In the genomic region with DNA sequence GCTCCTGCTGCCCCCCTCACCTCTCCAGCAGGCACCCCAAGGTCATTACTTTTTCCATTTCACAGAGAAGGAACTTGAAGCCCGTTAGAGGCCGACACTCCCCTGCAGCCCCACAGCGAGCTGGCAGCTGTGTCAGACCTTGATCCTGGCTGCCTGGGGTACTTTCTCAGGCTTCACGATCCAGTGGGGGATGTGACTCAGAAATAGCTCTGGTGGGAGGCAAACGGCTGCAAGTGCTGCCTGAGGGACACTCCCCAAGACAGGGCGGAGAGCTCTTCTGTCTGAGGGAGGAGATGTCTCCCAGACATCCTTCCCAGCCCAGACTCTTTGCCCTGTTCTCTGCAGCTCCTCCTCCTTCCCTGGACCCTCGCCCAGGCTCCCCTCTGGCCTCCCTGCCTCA, we compare ENCODE assay signal across 14 cellular contexts. TPM values are rescaled to one million over a fixed set of nuclear protein-coding genes. Genes with fewer than 3 reads are reported as not detected.
DNase-seq lines count a peak whose midpoint lies in the region; ATAC-seq and TF ChIP-seq lines count a peak whose summit lies in the region.
"Had no signal": no experiment of that assay in that cellular context is flagged by ENCODE, and none has a peak within 500 bp of the region (broad histone marks: within the 10 kb centered on the region; RNA-seq: fewer than 3 reads in every experiment).

No MANE protein-coding gene starts in this region.

- no peak overlapping the region for H3K27ac ChIP-seq in PC-3 (ENCODE audit: low read length)
- H3K27ac ChIP-seq in endodermal cell (ENCODE audit: low read depth, low read length), result no peak overlapping the region

- H3K9me3 ChIP-seq in PC-3 (ENCODE audit: low read length) (no peaks in the 10 kb centered on the region), endodermal cell (ENCODE audit: control insufficient read depth, low read length) (peaks cover 10% of the 10 kb centered on the region)

- peaks cover 4% of the 10 kb centered on the region for H3F3A ChIP-seq in PC-3 (ENCODE audit: low read length, unreplicated experiment)

- TF ChIP-seq CTCF in PC-3 (conservative IDR thresholded peaks at IDR 0.05; ENCODE audit: low read depth, low read length) (no peak), endodermal cell (conservative IDR thresholded peaks at IDR 0.05) (no peak), omental fat pad (IDR thresholded peaks at IDR 0.05) (no peak)
- TF ChIP-seq CTCF in activated CD8-positive, alpha-beta T cell treated with anti-CD3 and anti-CD28 coated beads for 36 hours (IDR thresholded peaks at IDR 0.05), result no peak

- peaks cover 18% of the 10 kb centered on the region for H3K9me3 Mint-ChIP-seq in endodermal cell
- peaks cover 2% of the 10 kb centered on the region for H3K9me3 Mint-ChIP-seq in activated CD8-positive, alpha-beta T cell treated with anti-CD3 and anti-CD28 coated beads for 36 hours
- peaks cover 0 to 6% of the 10 kb centered on the region in 2 donors for H3K9me3 Mint-ChIP-seq in stimulated activated naive CD8-positive, alpha-beta T cell treated with anti-CD3 and anti-CD28 coated beads, Interleukin-15, amount 100 ng/mL, for 72 hours

- H3K9ac ChIP-seq in PC-3 (ENCODE audit: low read length) (no peak overlapping the region), endodermal cell (ENCODE audit: extremely low read depth, low read length, poor library complexity, severe bottlenecking) (no peak overlapping the region)

- peak overlapping the region; percentile 4; the same call in 1 of the 2 replicates for H3K4me2 ChIP-seq in PC-3 (ENCODE audit: low read length)

- H3K4me1 ChIP-seq in PC-3 (ENCODE audit: insufficient read depth, low read length) (no peaks in the 10 kb centered on the region), endodermal cell (ENCODE audit: control insufficient read depth, insufficient read depth, low read length) (peaks cover 4% of the 10 kb centered on the region)

- no peaks in the 10 kb centered on the region for H3K79me2 ChIP-seq in PC-3 (ENCODE audit: low read length)

- DNase-seq in ELR (ENCODE audit: low read depth) (peak; percentile 91), PC-3 (peak; percentile 42), endodermal cell (peak; percentile 57), omental fat pad (ENCODE audit: low spot score) (no peak), NCI-H82 treated with DMSO at 0.1 percent for 48 hours (lab: John Stamatoyannopoulos, UW; ENCODE audit: unreplicated experiment) (no peak)
- DNase-seq in activated CD8-positive, alpha-beta T cell treated with anti-CD3 and anti-CD28 coated beads for 36 hours, result no peak
- DNase-seq in stimulated activated naive CD8-positive, alpha-beta T cell treated with anti-CD3 and anti-CD28 coated beads, Interleukin-15, amount 100 ng/mL, for 72 hours, result no peak
- no peak for DNase-seq in stimulated activated naive CD8-positive, alpha-beta T cell treated with anti-CD3 and anti-CD28 coated beads, Interleukin-15, Interleukin-2, amounts not matched to agents 100 U/mL and 50 U/mL, for 24 hours
- DNase-seq: activated CD4-positive, alpha-beta T cell treated with anti-CD3 and anti-CD28 coated beads, Interleukin-2, amount 50 U/mL, for 48 hours; left cardiac atrium had no signal

- peaks cover 8% of the 10 kb centered on the region for H3K4me1 Mint-ChIP-seq in endodermal cell
- H3K4me1 Mint-ChIP-seq in activated CD8-positive, alpha-beta T cell treated with anti-CD3 and anti-CD28 coated beads for 36 hours (ENCODE audit: low read depth), result no peaks in the 10 kb centered on the region
- no peaks in the 10 kb centered on the region for H3K4me1 Mint-ChIP-seq in stimulated activated naive CD8-positive, alpha-beta T cell treated with anti-CD3 and anti-CD28 coated beads, Interleukin-15, amount 100 ng/mL, for 72 hours
- H3K4me1 Mint-ChIP-seq: IgD-negative memory B cell had no signal

- BruUV-seq in PC-3 (replicated peaks; lab: Mats Ljungman, UMichigan), result no TSS peak

- peak overlapping the region; percentile 37; the same call in 1 of the 2 replicates for H2AFZ ChIP-seq in PC-3 (ENCODE audit: low read length)

- no peaks in the 10 kb centered on the region for H4K20me1 ChIP-seq in PC-3 (ENCODE audit: low read length)

- H3K36me3 ChIP-seq in PC-3 (ENCODE audit: low read depth, low read length), result no peaks in the 10 kb centered on the region
- no peaks in the 10 kb centered on the region for H3K36me3 ChIP-seq in endodermal cell (ENCODE audit: control insufficient read depth, insufficient read depth, low read length)

- H3K4me3 ChIP-seq in PC-3 (ENCODE audit: low read length) (no peak overlapping the region), endodermal cell (ENCODE audit: low read length) (no peak overlapping the region)
- H3K4me3 ChIP-seq: GM12878 had no signal

- intact Hi-C loops in PC-3 (cut with micrococcal nuclease), result no loop called here
- intact Hi-C loops in activated CD8-positive, alpha-beta T cell treated with anti-CD3 and anti-CD28 coated beads for 36 hours (cut with micrococcal nuclease), result no loop called here

- peak; percentile 60 for ATAC-seq in PC-3
- peak; percentile 79 for ATAC-seq in omental fat pad (ENCODE audit: low FRiP score)
- no peak for ATAC-seq in activated CD8-positive, alpha-beta T cell treated with anti-CD3 and anti-CD28 coated beads for 36 hours
- ATAC-seq in stimulated activated naive CD8-positive, alpha-beta T cell treated with anti-CD3 and anti-CD28 coated beads, Interleukin-15, amount 100 ng/mL, for 72 hours, result no peak
- no peak for ATAC-seq in stimulated activated naive CD8-positive, alpha-beta T cell treated with anti-CD3 and anti-CD28 coated beads, Interleukin-15, Interleukin-2, amounts not matched to agents 100 U/mL and 50 U/mL, for 24 hours
- ATAC-seq: GM12878 had no signal

- 40 to 59% methylated on average over 3 to 7 of the region's 7 CpGs for WGBS in endodermal cell (ENCODE audit: insufficient coverage in 1 of 2, insufficient read length in 1 of 2), 2 experiments

- peaks cover 6% of the 10 kb centered on the region for H3K27me3 Mint-ChIP-seq in endodermal cell (ENCODE audit: insufficient read depth)
- no peaks in the 10 kb centered on the region for H3K27me3 Mint-ChIP-seq in activated CD8-positive, alpha-beta T cell treated with anti-CD3 and anti-CD28 coated beads for 36 hours
- peaks cover 13% of the 10 kb centered on the region for H3K27me3 Mint-ChIP-seq in stimulated activated naive CD8-positive, alpha-beta T cell treated with anti-CD3 and anti-CD28 coated beads, Interleukin-15, amount 100 ng/mL, for 72 hours
- H3K27me3 Mint-ChIP-seq: IgD-negative memory B cell had no signal

- H3K27me3 ChIP-seq in PC-3 (ENCODE audit: low read length) (no peaks in the 10 kb centered on the region), endodermal cell (ENCODE audit: control insufficient read depth, insufficient read depth, low read length, poor library complexity, severe bottlenecking) (no peaks in the 10 kb centered on the region)

- POLR2A ChIA-PET in PC-3 (lab: Charles Lee; ENCODE audit: unreplicated experiment), result interaction anchor here (0.6 kb wide), 1 partner anchor 91 kb away, joined by 3 read pairs; no protein-coding TSS in a partner anchor
- POLR2A ChIA-PET in activated CD8-positive, alpha-beta T cell treated with anti-CD3 and anti-CD28 coated beads for 36 hours (lab: Charles Lee), result no interaction called here

- no peak overlapping the region for H3K27ac Mint-ChIP-seq in endodermal cell
- no peak overlapping the region for H3K27ac Mint-ChIP-seq in activated CD8-positive, alpha-beta T cell treated with anti-CD3 and anti-CD28 coated beads for 36 hours
- peak overlapping the region in 1 of 2 donors; percentile 22 for H3K27ac Mint-ChIP-seq in stimulated activated naive CD8-positive, alpha-beta T cell treated with anti-CD3 and anti-CD28 coated beads, Interleukin-15, amount 100 ng/mL, for 72 hours
- H3K27ac Mint-ChIP-seq: IgD-negative memory B cell had no signal

- no peak overlapping the region for H3K4me3 Mint-ChIP-seq in endodermal cell
- no peak overlapping the region for H3K4me3 Mint-ChIP-seq in activated CD8-positive, alpha-beta T cell treated with anti-CD3 and anti-CD28 coated beads for 36 hours
- H3K4me3 Mint-ChIP-seq in stimulated activated naive CD8-positive, alpha-beta T cell treated with anti-CD3 and anti-CD28 coated beads, Interleukin-15, amount 100 ng/mL, for 72 hours, result no peak overlapping the region
- H3K4me3 Mint-ChIP-seq: IgD-negative memory B cell had no signal

- H3K9me2 ChIP-seq in PC-3 (replicated peaks; ENCODE audit: low read length), result no peaks in the 10 kb centered on the region

- H3K36me3 Mint-ChIP-seq in endodermal cell (ENCODE audit: low read depth), result no peaks in the 10 kb centered on the region
- H3K36me3 Mint-ChIP-seq in activated CD8-positive, alpha-beta T cell treated with anti-CD3 and anti-CD28 coated beads for 36 hours (ENCODE audit: low read depth), result peaks cover 1% of the 10 kb centered on the region

- CTCF ChIA-PET in PC-3 (lab: Charles Lee), result interaction anchor here (0.8 kb wide), 1 partner anchor 79 kb away, joined by 3 read pairs; no protein-coding TSS in a partner anchor
- CTCF ChIA-PET in activated CD8-positive, alpha-beta T cell treated with anti-CD3 and anti-CD28 coated beads for 36 hours (lab: Charles Lee), result no interaction called here

RNA-seq across cellular contexts. Expression of gene TSKS, which starts 4.8 kb away (rescaled TPM):
- total RNA-seq in PC-3 (2014; rRNA removed) (not detected in 2 replicates), endodermal cell (under 1 TPM in 1 of 2 donors, not detected in 1; 0.31 TPM), omental fat pad (10 to 100 TPM in 1 of 4 donors, under 1 TPM in 3; 0.36 to 14.2 (median 0.44) TPM)
- not detected for polyA plus RNA-seq in endodermal cell (2013, experiment 1 of 2)
- polyA plus RNA-seq in endodermal cell (2013, experiment 2 of 2), result not detected
- total RNA-seq in activated CD8-positive, alpha-beta T cell treated with anti-CD3 and anti-CD28 coated beads for 36 hours, result under 1 TPM; 0.50 to 0.81 TPM
- total RNA-seq: endothelial cell of umbilical vein, GM12878, SK-MEL-5 had no signal
- polyA plus RNA-seq: GM12878 had no signal

RNA-seq across cellular contexts. Expression of gene AP2A1, which starts 8.5 kb away (rescaled TPM):
- total RNA-seq in PC-3 (2014; rRNA removed) (143 and 159 TPM in 2 replicates), endodermal cell (100 to 1,000 TPM; 100 to 110 TPM), omental fat pad (10 to 100 TPM; 63.9 to 88.0 (median 72.4) TPM)
- polyA plus RNA-seq in endodermal cell (2013, experiment 1 of 2), result 80.4 TPM
- 71.7 TPM for polyA plus RNA-seq in endodermal cell (2013, experiment 2 of 2)
- total RNA-seq in activated CD8-positive, alpha-beta T cell treated with anti-CD3 and anti-CD28 coated beads for 36 hours, result 10 to 100 TPM; 83.4 to 84.5 TPM

RNA-seq across cellular contexts. Expression of gene FUZ, which starts 54.8 kb away (rescaled TPM):
- 9.4 and 10.9 TPM in 2 replicates for total RNA-seq in PC-3 (2014; rRNA removed)
- 10 to 100 TPM; 26.1 to 41.2 TPM for total RNA-seq in endodermal cell
- 33.6 TPM for polyA plus RNA-seq in endodermal cell (2013, experiment 1 of 2)
- 32.8 TPM for polyA plus RNA-seq in endodermal cell (2013, experiment 2 of 2)
- total RNA-seq in omental fat pad, result 10 to 100 TPM; 10.2 to 20.3 (median 17.0) TPM
- total RNA-seq in activated CD8-positive, alpha-beta T cell treated with anti-CD3 and anti-CD28 coated beads for 36 hours, result 10 to 100 TPM; 23.5 to 24.1 TPM

RNA-seq across cellular contexts. Expression of gene MED25, which starts 59.8 kb away (rescaled TPM):
- total RNA-seq in PC-3 (2014; rRNA removed) (47.5 and 54.9 TPM in 2 replicates), endodermal cell (10 to 100 TPM; 89.1 to 90.0 TPM), omental fat pad (10 to 100 TPM; 14.4 to 32.2 (median 19.6) TPM)
- polyA plus RNA-seq in endodermal cell (2013, experiment 1 of 2), result 83.7 TPM
- polyA plus RNA-seq in endodermal cell (2013, experiment 2 of 2), result 73.4 TPM
- 10 to 100 TPM; 35.7 to 38.7 TPM for total RNA-seq in activated CD8-positive, alpha-beta T cell treated with anti-CD3 and anti-CD28 coated beads for 36 hours

Comparison
In these comparisons a context has a peak if more than half of its experiments do, and no peak if none do; other contexts are left out.
1. DNase-seq: peak in ELR (single experiment), PC-3 (single experiment) and endodermal cell (single experiment); none in omental fat pad (single experiment), activated CD8-positive, alpha-beta T cell treated with anti-CD3 and anti-CD28 coated beads for 36 hours (single experiment), NCI-H82 treated with DMSO at 0.1 percent for 48 hours (single experiment), stimulated activated naive CD8-positive, alpha-beta T cell treated with anti-CD3 and anti-CD28 coated beads, Interleukin-15, amount 100 ng/mL, for 72 hours (0 of 2) and stimulated activated naive CD8-positive, alpha-beta T cell treated with anti-CD3 and anti-CD28 coated beads, Interleukin-15, Interleukin-2, amounts not matched to agents 100 U/mL and 50 U/mL, for 24 hours (single experiment).
2. ATAC-seq: peak in PC-3 (single experiment) and omental fat pad (single experiment); none in activated CD8-positive, alpha-beta T cell treated with anti-CD3 and anti-CD28 coated beads for 36 hours (single experiment), stimulated activated naive CD8-positive, alpha-beta T cell treated with anti-CD3 and anti-CD28 coated beads, Interleukin-15, amount 100 ng/mL, for 72 hours (single experiment) and stimulated activated naive CD8-positive, alpha-beta T cell treated with anti-CD3 and anti-CD28 coated beads, Interleukin-15, Interleukin-2, amounts not matched to agents 100 U/mL and 50 U/mL, for 24 hours (single experiment).